Comparison of ENCODE assay signal across 15 cellular contexts in the genomic region with DNA sequence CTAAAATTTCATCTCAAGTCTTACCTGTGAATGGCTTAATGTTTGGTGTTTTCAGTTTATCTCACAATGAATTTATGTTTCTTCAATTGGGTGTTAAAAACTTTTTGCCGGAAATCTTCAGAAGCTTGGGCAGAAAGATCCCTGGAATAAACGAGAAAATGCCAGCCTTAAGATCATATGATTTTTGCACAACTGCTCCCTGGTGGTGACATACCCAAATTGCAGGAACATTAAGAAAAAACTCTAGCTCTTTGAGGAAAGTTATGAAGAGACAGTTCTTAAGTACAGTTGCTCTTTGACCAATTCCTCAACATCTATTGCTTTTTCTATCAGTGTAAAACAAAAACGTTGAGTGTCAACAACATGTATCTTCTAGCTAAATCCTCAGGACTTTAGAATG. TPM values are rescaled to one million over a fixed set of nuclear protein-coding genes. Genes with fewer than 3 reads are reported as not detected.
DNase-seq lines count a peak whose midpoint lies in the region; ATAC-seq and TF ChIP-seq lines count a peak whose summit lies in the region.
"Had no signal": no experiment of that assay in that cellular context is flagged by ENCODE, and none has a peak within 500 bp of the region (broad histone marks: within the 10 kb centered on the region; RNA-seq: fewer than 3 reads in every experiment).

No MANE protein-coding gene starts in this region.

- H3K27me3 ChIP-seq in BJ (ENCODE audit: control insufficient read depth, insufficient read depth, low read length) (peaks cover 7% of the 10 kb centered on the region), H9 (ENCODE audit: insufficient read depth, low read length) (no peaks in the 10 kb centered on the region), kidney epithelial cell (ENCODE audit: control insufficient read depth, insufficient read depth, low read length) (no peaks in the 10 kb centered on the region)

- peaks cover 2 to 11% (median 11%) of the 10 kb centered on the region in 3 experiments; a peak in 6 of 7 replicates for H3K36me3 Mint-ChIP-seq in H9 (ENCODE audit: insufficient read depth in 1 of 3, low read depth in 3 of 3)
- H3K36me3 Mint-ChIP-seq in activated naive CD4-positive, alpha-beta T cell treated with anti-CD3 and anti-CD28 coated beads, Interleukin-2, amount 50 U/mL, for 72 hours = peaks cover 14 to 16% of the 10 kb centered on the region in 2 donors

- POLR2A ChIA-PET in BJ (lab: Charles Lee) = no interaction called here

- no peak overlapping the region for H3K4me3 Mint-ChIP-seq in H9
- H3K4me3 Mint-ChIP-seq: T-helper 1 cell treated with Interleukin-12 subunit alpha and Interleukin-12 subunit beta and Interleukin-4 antibody, amounts not matched to agents 30 μg/mL and 1 μg/mL, for 36 hours had no signal

- no peak overlapping the region for H2BK15ac ChIP-seq in H9 (ENCODE audit: low read depth, low read length)

- H3K4me1 Mint-ChIP-seq in H9 = peaks cover 14 to 15% of the 10 kb centered on the region in 2 experiments

- peak; percentile 25; the same call in 1 of the 2 replicates for TF ChIP-seq CTCF in BJ (IDR thresholded peaks at IDR 0.05; ENCODE audit: insufficient read depth, low read depth, low read length)
- TF ChIP-seq CTCF in H9 (conservative IDR thresholded peaks at IDR 0.05) = peak; percentile 70
- TF ChIP-seq CTCF in astrocyte of the cerebellum (IDR thresholded peaks at IDR 0.05; ENCODE audit: low read depth, low read length, missing control alignments) = peak; percentile 11
- peak; percentile 16 for TF ChIP-seq CTCF in kidney epithelial cell (IDR thresholded peaks at IDR 0.05; ENCODE audit: insufficient read depth, low read length, poor library complexity, severe bottlenecking)

- no peak overlapping the region for H3K4ac ChIP-seq in H9 (ENCODE audit: low read depth, low read length)

- no peak overlapping the region for H3K27ac ChIP-seq in H9 (ENCODE audit: insufficient read length, low read depth, low read length)

- H3T11ph ChIP-seq in H9 (ENCODE audit: low read length) = no peak overlapping the region

- H2AK5ac ChIP-seq in H9 (ENCODE audit: insufficient read length, low read length) = no peak overlapping the region

- H4K20me1 ChIP-seq in H9 (ENCODE audit: control insufficient read depth, insufficient read depth, insufficient read length) = no peaks in the 10 kb centered on the region

- no peak for ATAC-seq in GM21723 (IDR thresholded peaks at IDR 0.05; ENCODE audit: unreplicated experiment)
- no peak for ATAC-seq in HG02642 (IDR thresholded peaks at IDR 0.05; ENCODE audit: poor library complexity, unreplicated experiment)
- no peak for ATAC-seq in activated naive CD4-positive, alpha-beta T cell treated with anti-CD3 and anti-CD28 coated beads, Interleukin-2, amount 50 U/mL, for 72 hours
- ATAC-seq: mucosa of descending colon; stimulated activated naive CD8-positive, alpha-beta T cell treated with anti-CD3 and anti-CD28 coated beads, Interleukin-15, Interleukin-2, amounts not matched to agents 100 U/mL and 50 U/mL, for 24 hours had no signal

- WGBS in H9 (ENCODE audit: extremely low coverage, insufficient read length, low lambda C conversion rate) = no CpG with 5 or more reads among the region's 3 CpGs

- no peak overlapping the region for H2BK5ac ChIP-seq in H9 (ENCODE audit: insufficient read length, low read length)

- H3K36me3 ChIP-seq in BJ (ENCODE audit: control insufficient read depth, insufficient read depth, low read length) (no peaks in the 10 kb centered on the region), kidney epithelial cell (ENCODE audit: control insufficient read depth, insufficient read depth, low read length) (no peaks in the 10 kb centered on the region)

- H3K14ac ChIP-seq in H9 (ENCODE audit: insufficient read depth, low read length) = no peak overlapping the region

- no peaks in the 10 kb centered on the region; the same call in 1 of the 2 replicates for H3K27me3 Mint-ChIP-seq in H9 (ENCODE audit: low read depth)

- H3K18ac ChIP-seq in H9 (ENCODE audit: insufficient read length, low read depth, low read length) = no peak overlapping the region

- no peak overlapping the region for H4K8ac ChIP-seq in H9 (replicated peaks; ENCODE audit: insufficient read length, low read depth, low read length)

- H3K23ac ChIP-seq in H9 (ENCODE audit: insufficient read length, low read depth, low read length) = no peak overlapping the region

- H2BK20ac ChIP-seq in H9 (ENCODE audit: low read depth, low read length, poor library complexity, severe bottlenecking) = no peak overlapping the region

- DNase-seq in BJ (ENCODE audit: low read depth) (no peak), H9 (no peak), astrocyte of the cerebellum (ENCODE audit: low read depth) (no peak), kidney epithelial cell (ENCODE audit: low read depth) (no peak), AG08396 (ENCODE audit: low spot score) (no peak)
- no peak for DNase-seq in activated naive CD4-positive, alpha-beta T cell treated with anti-CD3 and anti-CD28 coated beads, Interleukin-2, amount 50 U/mL, for 72 hours (ENCODE audit: low spot score in 2 of 2)
- DNase-seq: activated CD4-positive, alpha-beta T cell treated with anti-CD3 and anti-CD28 coated beads, Interleukin-2, amount 50 U/mL, for 4 hours; activated effector memory CD4-positive, alpha-beta T cell treated with Interleukin-2 at 50 U/mL for 16 hours; mucosa of descending colon; NCI-H2171; stimulated activated CD4-positive, alpha-beta T cell treated with anti-CD3 and anti-CD28 coated beads, Interleukin-4, amount 100 ng/mL, for 4 hours; stimulated activated naive CD8-positive, alpha-beta T cell treated with anti-CD3 and anti-CD28 coated beads, Interleukin-15, Interleukin-2, amounts not matched to agents 100 U/mL and 50 U/mL, for 24 hours had no signal

- no peak overlapping the region for H3K4me2 ChIP-seq in H9 (ENCODE audit: insufficient read depth, insufficient read length, low read length)

- H3K79me2 ChIP-seq in H9 (ENCODE audit: insufficient read depth, low read length) = no peaks in the 10 kb centered on the region

- no peaks in the 10 kb centered on the region for H3K23me2 ChIP-seq in H9 (ENCODE audit: insufficient read length, low read depth, low read length, poor library complexity, severe bottlenecking)

- H2BK120ac ChIP-seq in H9 (ENCODE audit: low read depth, low read length, poor library complexity, severe bottlenecking) = no peak overlapping the region

- H3K4me3 ChIP-seq in BJ (ENCODE audit: low read depth, low read length) = no peak overlapping the region
- H3K4me3 ChIP-seq in astrocyte of the cerebellum (ENCODE audit: low read depth, low read length) = no peak overlapping the region
- H3K4me3 ChIP-seq in kidney epithelial cell (ENCODE audit: low read depth, low read length) = no peak overlapping the region
- H3K4me3 ChIP-seq: mucosa of descending colon had no signal

- CTCF ChIA-PET in BJ (lab: Yijun Ruan, JAX) = interaction anchor here (0.7 to 1.9 kb wide), 4 partner anchors 10 to 67 kb away, joined by 5 to 8 read pairs (median 6); no protein-coding TSS in a partner anchor

- H2AFZ ChIP-seq in H9 (ENCODE audit: low read length) = no peak overlapping the region

- no peak overlapping the region for H2BK12ac ChIP-seq in H9 (ENCODE audit: insufficient read length, low read depth, low read length)

- H3K27ac Mint-ChIP-seq in H9 = no peak overlapping the region
- H3K27ac Mint-ChIP-seq in activated naive CD4-positive, alpha-beta T cell treated with anti-CD3 and anti-CD28 coated beads, Interleukin-2, amount 50 U/mL, for 72 hours = no peak overlapping the region
- H3K27ac Mint-ChIP-seq: T-helper 1 cell treated with Interleukin-12 subunit alpha and Interleukin-12 subunit beta and Interleukin-4 antibody, amounts not matched to agents 30 μg/mL and 1 μg/mL, for 36 hours had no signal

- H3K4me1 ChIP-seq in H9 (ENCODE audit: insufficient read depth, low read length) = no peaks in the 10 kb centered on the region

- H3K56ac ChIP-seq in H9 (ENCODE audit: insufficient read length, low read depth, low read length) = no peak overlapping the region

- in situ Hi-C loops in astrocyte of the cerebellum (cut with HindIII; ENCODE audit: low sequenced_read_pairs) = loop anchor here (5.0 kb wide), 1 partner anchor 38 kb away; no protein-coding TSS in a partner anchor

- H3K79me1 ChIP-seq in H9 (ENCODE audit: insufficient read depth, low read depth, low read length, poor library complexity, severe bottlenecking) = no peaks in the 10 kb centered on the region

- no peaks in the 10 kb centered on the region for H3K9me3 ChIP-seq in H9 (ENCODE audit: control insufficient read depth, low read depth, low read length)
- H3K9me3 ChIP-seq: mucosa of descending colon had no signal

- no peak overlapping the region for H4K5ac ChIP-seq in H9 (ENCODE audit: insufficient read length, low read depth, low read length)

- H4K91ac ChIP-seq in H9 (ENCODE audit: insufficient read length, low read depth, low read length) = no peak overlapping the region

- H3K9me3 Mint-ChIP-seq in H9 = peaks cover 8 to 15% of the 10 kb centered on the region in 2 experiments
- H3K9me3 Mint-ChIP-seq in activated naive CD4-positive, alpha-beta T cell treated with anti-CD3 and anti-CD28 coated beads, Interleukin-2, amount 50 U/mL, for 72 hours = peaks cover 14 to 20% of the 10 kb centered on the region in 2 donors

- H3K9ac ChIP-seq in H9 (ENCODE audit: extremely low read depth, insufficient read length, low read length) = no peak overlapping the region

RNA-seq across cellular contexts. Expression of gene CREB5, which starts 48.2 kb away (rescaled TPM):
- 2.6 and 3.9 TPM in 2 replicates for polyA plus RNA-seq in BJ (2011; rRNA removed)
- polyA minus RNA-seq in BJ (2011; rRNA and poly(A)+ RNA removed) = 6.3 and 6.9 TPM in 2 replicates
- 3.3 and 4.0 TPM in 2 replicates for total RNA-seq in H9 (2021)
- 19.9 and 27.9 TPM in 2 replicates for total RNA-seq in kidney epithelial cell
- total RNA-seq in activated naive CD4-positive, alpha-beta T cell treated with anti-CD3 and anti-CD28 coated beads, Interleukin-2, amount 50 U/mL, for 72 hours = under 1 TPM in 1 of 2 donors, not detected in 1; 0.72 TPM

Comparison
In these comparisons a context has a peak if more than half of its experiments do, and no peak if none do; other contexts are left out.
1. CTCF ChIP-seq: peak in every context shown above with its lines; median percentile 70 in H9; 25 in BJ; 16 in kidney epithelial cell; 11 in astrocyte of the cerebellum.